ENCODE assay signal across 1 cellular context in the genomic region with DNA sequence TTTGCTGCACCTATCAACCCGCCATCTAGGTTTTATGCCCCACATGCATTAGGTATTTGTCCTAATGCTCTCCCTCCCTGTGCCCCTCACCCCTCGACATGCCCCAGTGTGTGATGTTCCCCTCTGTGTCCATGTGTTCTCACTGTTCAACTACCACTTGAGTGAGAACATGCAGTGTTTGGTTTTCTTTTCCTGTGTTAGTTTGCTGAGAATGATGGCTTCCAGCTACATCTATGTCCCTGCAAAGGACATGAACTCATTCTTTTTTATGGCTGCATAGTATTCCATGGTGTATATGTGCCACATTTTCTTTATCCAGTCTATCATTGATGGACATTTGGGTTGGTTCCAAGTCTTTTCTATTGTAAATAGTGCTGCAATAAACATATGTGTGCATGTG. TPM values are rescaled to one million over a fixed set of nuclear protein-coding genes. Genes with fewer than 3 reads are reported as not detected.
"Had no signal": no experiment of that assay in that cellular context is flagged by ENCODE, and none has a peak within 500 bp of the region (broad histone marks: within the 10 kb centered on the region; RNA-seq: fewer than 3 reads in every experiment).

No MANE protein-coding gene starts in this region.

RNA-seq across cellular contexts. Expression of gene KCNE5, which starts 12.5 kb away (rescaled TPM):
- total RNA-seq: OCI-LY7 had no signal
